In the genomic region with DNA sequence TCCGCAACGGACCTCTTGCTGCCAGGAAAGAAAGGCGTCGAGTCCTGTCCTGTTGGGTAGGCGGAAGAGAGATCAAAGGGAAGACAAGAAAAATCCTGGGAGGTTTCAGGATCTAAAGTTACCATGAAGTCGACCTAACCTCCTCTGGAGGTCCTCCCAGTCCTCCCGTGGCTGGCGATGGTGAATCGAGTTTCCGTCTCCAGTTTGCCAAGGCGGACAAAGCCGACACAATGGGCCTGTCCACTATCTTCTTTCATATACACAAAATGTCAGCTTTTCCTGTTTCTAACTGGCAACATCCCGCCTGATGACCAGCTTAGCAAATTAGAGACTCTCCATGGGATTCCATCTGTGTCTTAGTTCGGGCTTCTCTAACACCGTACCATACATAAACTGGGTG, we compare ENCODE assay signal across 12 cellular contexts. TPM values are rescaled to one million over a fixed set of nuclear protein-coding genes. Genes with fewer than 3 reads are reported as not detected.
DNase-seq lines count a peak whose midpoint lies in the region; ATAC-seq, FAIRE-seq and TF ChIP-seq lines count a peak whose summit lies in the region.
"Not testable (repeated sequence)": the region's sequence is repeated elsewhere in the genome, so short reads cannot be mapped to it uniquely, and the experiment has no call there.
"Had no signal": no experiment of that assay in that cellular context is flagged by ENCODE, and none has a peak within 500 bp of the region (broad histone marks: within the 10 kb centered on the region; RNA-seq: fewer than 3 reads in every experiment).

No MANE protein-coding gene starts in this region.

- CTCF ChIA-PET in HepG2 (lab: Yijun Ruan, JAX; ENCODE audit: low intra/inter-chr PET ratio, low total read pairs) = not testable (repeated sequence)

- not testable (repeated sequence) for BruUV-seq in HepG2 (replicated peaks; lab: Mats Ljungman, UMichigan)

- TF ChIP-seq POLR2A in HepG2 (IDR thresholded peaks at IDR 0.05; ENCODE audit: insufficient read depth in 1 of 2, low read depth in 2 of 2, low read length in 2 of 2) = not testable (repeated sequence)

- not testable (repeated sequence) for H3K14ac ChIP-seq in H9 (ENCODE audit: insufficient read depth, low read length)

- H3K4me3 Mint-ChIP-seq in H9 (peak overlapping the region; percentile 86 to 93), glutamatergic neuron (ENCODE audit: unreplicated experiment) (peak overlapping the region; percentile 67), nephron progenitor cell (peak overlapping the region; percentile 68)

- WGBS in H9 (ENCODE audit: extremely low coverage, insufficient read length, low lambda C conversion rate) = no CpG with 5 or more reads among the region's 15 CpGs
- WGBS in HepG2 (ENCODE audit: low lambda C conversion rate) = 78% methylated on average over 15 of the region's 15 CpGs

- not testable (repeated sequence) for H2BK120ac ChIP-seq in H9 (ENCODE audit: low read depth, low read length, poor library complexity, severe bottlenecking)

- not testable (repeated sequence) for H3K9ac ChIP-seq in BLaER1 treated with 17β-estradiol and CSF1 and Interleukin-3, amounts not matched to agents 10 nM and 100 nM; H9 (ENCODE audit: extremely low read depth, insufficient read length, low read length); HepG2 (ENCODE audit: insufficient read depth, low read depth, low read length)

- not testable (repeated sequence) for H3K36me3 ChIP-seq in BLaER1 treated with 17β-estradiol and CSF1 and Interleukin-3, amounts not matched to agents 10 nM and 100 nM; bronchial epithelial cell (ENCODE audit: control insufficient read depth, insufficient read depth, low read length); HepG2 (replicated peaks in 1 of 2; ENCODE audit: control insufficient read depth in 1 of 2, insufficient read depth in 2 of 2, low read length in 2 of 2)

- H3K23ac ChIP-seq in H9 (ENCODE audit: insufficient read length, low read depth, low read length) = not testable (repeated sequence)

- H3K4me1 ChIP-seq in BLaER1 treated with 17β-estradiol and CSF1 and Interleukin-3, amounts not matched to agents 10 nM and 100 nM = peaks cover 0 to 18% (median 8%) of the 10 kb centered on the region in 10 experiments; a peak in 16 of 20 replicates
- H3K4me1 ChIP-seq in H9 (ENCODE audit: insufficient read depth, low read length) = not testable (repeated sequence)
- peaks cover 22% of the 10 kb centered on the region for H3K4me1 ChIP-seq in HepG2 (ENCODE audit: insufficient read depth, low read length)

- not testable (repeated sequence) for H3K4me3 ChIP-seq in BLaER1 treated with 17β-estradiol and CSF1 and Interleukin-3, amounts not matched to agents 10 nM and 100 nM; bronchial epithelial cell (ENCODE audit: low read depth, low read length); HepG2 (replicated peaks in 1 of 3; ENCODE audit: insufficient read depth in 1 of 3, low read depth in 2 of 3, low read length in 3 of 3)

- not testable (repeated sequence) for H2BK5ac ChIP-seq in H9 (ENCODE audit: insufficient read length, low read length)

- not testable (repeated sequence) for H2AFZ ChIP-seq in H9 (ENCODE audit: low read length); HepG2 (ENCODE audit: low read length)

- H3K4ac ChIP-seq in H9 (ENCODE audit: low read depth, low read length) = not testable (repeated sequence)

- in situ Hi-C loops in HepG2 (cut with HindIII; ENCODE audit: extremely low pct_ligation_motif_present, low pct_unique_long_range_greater_than_20kb) = not testable (repeated sequence)

- peak overlapping the region in 7 of 11 experiments; percentile 41 to 65 (median 57); a peak in 14 of 22 replicates for H3K4me2 ChIP-seq in BLaER1 treated with 17β-estradiol and CSF1 and Interleukin-3, amounts not matched to agents 10 nM and 100 nM
- not testable (repeated sequence) for H3K4me2 ChIP-seq in H9 (ENCODE audit: insufficient read depth, insufficient read length, low read length)
- 0 out of 2 replicates have a peak overlapping the region, but pooled peaks have one; percentile 3 for H3K4me2 ChIP-seq in HepG2 (ENCODE audit: low read depth, low read length)

- not testable (repeated sequence) for H3T11ph ChIP-seq in H9 (ENCODE audit: low read length)

- peaks cover 5 to 20% (median 14%) of the 10 kb centered on the region in 11 experiments for H3K27me3 ChIP-seq in BLaER1 treated with 17β-estradiol and CSF1 and Interleukin-3, amounts not matched to agents 10 nM and 100 nM
- not testable (repeated sequence) for H3K27me3 ChIP-seq in H9 (ENCODE audit: insufficient read depth, low read length); bronchial epithelial cell (ENCODE audit: control insufficient read depth, insufficient read depth, low read length); HepG2 (ENCODE audit: control insufficient read depth in 1 of 2, insufficient read depth in 2 of 2, low read length in 2 of 2)

- not testable (repeated sequence) for H3K27ac Mint-ChIP-seq in H9, nephron progenitor cell
- peak overlapping the region; percentile 48 for H3K27ac Mint-ChIP-seq in glutamatergic neuron (ENCODE audit: unreplicated experiment)

- peak overlapping the region in 2 of 11 experiments; percentile 16 to 60; a peak in 3 of 22 replicates for H3K27ac ChIP-seq in BLaER1 treated with 17β-estradiol and CSF1 and Interleukin-3, amounts not matched to agents 10 nM and 100 nM
- not testable (repeated sequence) for H3K27ac ChIP-seq in H9 (ENCODE audit: insufficient read length, low read depth, low read length); HepG2 (ENCODE audit: extremely low read length, insufficient read depth, low read length)

- H3K4me1 Mint-ChIP-seq in H9 (peaks cover 26 to 27% of the 10 kb centered on the region in 2 experiments), glutamatergic neuron (ENCODE audit: low read depth, unreplicated experiment) (peaks cover 14% of the 10 kb centered on the region), nephron progenitor cell (peaks cover 21% of the 10 kb centered on the region)

- not testable (repeated sequence) for H2BK12ac ChIP-seq in H9 (ENCODE audit: insufficient read length, low read depth, low read length)

- H2BK15ac ChIP-seq in H9 (ENCODE audit: low read depth, low read length) = not testable (repeated sequence)

- not testable (repeated sequence) for H2AK5ac ChIP-seq in H9 (ENCODE audit: insufficient read length, low read length)

- not testable (repeated sequence) for H2BK20ac ChIP-seq in H9 (ENCODE audit: low read depth, low read length, poor library complexity, severe bottlenecking)

- not testable (repeated sequence) for H3K79me1 ChIP-seq in H9 (ENCODE audit: insufficient read depth, low read depth, low read length, poor library complexity, severe bottlenecking)

- not testable (repeated sequence) for TF ChIP-seq EP300 in HepG2 (IDR thresholded peaks at IDR 0.05; ENCODE audit: low read depth in 2 of 2, low read length in 2 of 2); HepG2 (CRISPR knock-in tag; IDR thresholded peaks at IDR 0.05; ENCODE audit: borderline replicate concordance)

- intact Hi-C loops in HepG2 (cut with micrococcal nuclease; ENCODE audit: unreplicated experiment); sciatic nerve (cut with DNase I): not testable (repeated sequence)

- not testable (repeated sequence) for ATAC-seq in HepG2, sciatic nerve

- not testable (repeated sequence) for TF ChIP-seq CTCF in H9 (conservative IDR thresholded peaks at IDR 0.05); bronchial epithelial cell (IDR thresholded peaks at IDR 0.05; ENCODE audit: insufficient read depth, low read length, severe bottlenecking); glutamatergic neuron (IDR thresholded peaks at IDR 0.05; ENCODE audit: partially characterized antibody, unreplicated experiment); HepG2 (CRISPR knock-in tag; IDR thresholded peaks at IDR 0.05); nephron progenitor cell (IDR thresholded peaks at IDR 0.05)

- not testable (repeated sequence) for H3K9me3 Mint-ChIP-seq in H9; glutamatergic neuron (ENCODE audit: unreplicated experiment); nephron progenitor cell

- H3K9me3 ChIP-seq in BLaER1 treated with 17β-estradiol and CSF1 and Interleukin-3, amounts not matched to agents 10 nM and 100 nM (replicated peaks in 1 of 11) = peaks cover 9 to 29% (median 19%) of the 10 kb centered on the region in 11 experiments; a peak in 19 of 22 replicates
- not testable (repeated sequence) for H3K9me3 ChIP-seq in H9 (ENCODE audit: control insufficient read depth, low read depth, low read length); HepG2 (ENCODE audit: low read length)

- FAIRE-seq in bronchial epithelial cell (lab: Jason Lieb, UNC) (peak; percentile 58), HepG2 (lab: Jason Lieb, UNC) (peak; percentile 12)

- POLR2A ChIA-PET in HepG2 (lab: Yijun Ruan, JAX) = not testable (repeated sequence)

- not testable (repeated sequence) for H3K79me2 ChIP-seq in H9 (ENCODE audit: insufficient read depth, low read length); HepG2 (ENCODE audit: insufficient read depth, low read length)

- H3K23me2 ChIP-seq in H9 (ENCODE audit: insufficient read length, low read depth, low read length, poor library complexity, severe bottlenecking) = not testable (repeated sequence)

- not testable (repeated sequence) for TF ChIP-seq RAD21 in HepG2 (CRISPR knock-in tag; IDR thresholded peaks at IDR 0.05)

- H3K18ac ChIP-seq in H9 (ENCODE audit: insufficient read length, low read depth, low read length) = not testable (repeated sequence)

- not testable (repeated sequence) for H3K36me3 Mint-ChIP-seq in H9 (ENCODE audit: insufficient read depth in 1 of 3, low read depth in 3 of 3); glutamatergic neuron (ENCODE audit: unreplicated experiment); nephron progenitor cell (ENCODE audit: low read depth)

- H4K8ac ChIP-seq in H9 (replicated peaks; ENCODE audit: insufficient read length, low read depth, low read length) = not testable (repeated sequence)

- H4K91ac ChIP-seq in H9 (ENCODE audit: insufficient read length, low read depth, low read length) = not testable (repeated sequence)

- H3K56ac ChIP-seq in H9 (ENCODE audit: insufficient read length, low read depth, low read length) = not testable (repeated sequence)

- H4K5ac ChIP-seq in H9 (ENCODE audit: insufficient read length, low read depth, low read length) = not testable (repeated sequence)

- H3K27me3 Mint-ChIP-seq in H9 (ENCODE audit: low read depth) = peaks cover 34% of the 10 kb centered on the region
- H3K27me3 Mint-ChIP-seq in glutamatergic neuron (ENCODE audit: unreplicated experiment) = peaks cover 10% of the 10 kb centered on the region
- peaks cover 35% of the 10 kb centered on the region for H3K27me3 Mint-ChIP-seq in nephron progenitor cell (ENCODE audit: low read depth, poor library complexity)

- not testable (repeated sequence) for DNase-seq in H9; bronchial epithelial cell (ENCODE audit: low read depth); glutamatergic neuron; HepG2 (ENCODE audit: low spot score); nephron progenitor cell
- peak; percentile 54 for DNase-seq in sciatic nerve (ENCODE audit: low spot score)

- not testable (repeated sequence) for H4K20me1 ChIP-seq in BLaER1 treated with 17β-estradiol and CSF1 and Interleukin-3, amounts not matched to agents 10 nM and 100 nM; H9 (ENCODE audit: control insufficient read depth, insufficient read depth, insufficient read length); HepG2 (ENCODE audit: insufficient read depth, low read length)

RNA-seq across cellular contexts. Expression of gene RNU1-1, which starts 22.7 kb away (rescaled TPM):
- total RNA-seq in H9 (2021) = 1,874 and 2,051 TPM in 2 replicates
- total RNA-seq in bronchial epithelial cell = 2,323 and 5,262 TPM in 2 replicates
- total RNA-seq in glutamatergic neuron (ENCODE audit: unreplicated experiment) = 3,598 TPM
- total RNA-seq in HepG2 (2016; rRNA removed; fragmentation: Illumina TruSeq; extraction: Trizol) = 859 and 11,018 TPM in 2 replicates
- total RNA-seq in HepG2 (2016; cell fraction: cytosol; rRNA removed; fragmentation: Illumina TruSeq; extraction: Trizol; ENCODE audit: low read depth) = 16,281 and 17,236 TPM in 2 replicates
- total RNA-seq in HepG2 (2016; cell fraction: insoluble cytoplasmic fraction; rRNA removed; fragmentation: Illumina TruSeq; extraction: Trizol) = 1,309 and 10,613 TPM in 2 replicates
- total RNA-seq in HepG2 (2016; cell fraction: membrane; rRNA removed; fragmentation: Illumina TruSeq; extraction: Trizol) = 2,848 and 3,475 TPM in 2 replicates
- 52,466 and 64,417 TPM in 2 replicates for total RNA-seq in HepG2 (2016; cell fraction: nucleus; rRNA removed; fragmentation: Illumina TruSeq; extraction: Trizol)
- under 0.01 TPM in 2 replicates for polyA plus RNA-seq in HepG2 (2011; rRNA removed)
- polyA plus RNA-seq in HepG2 (2011; cell fraction: cytosol; rRNA removed) = under 0.01 TPM in 2 replicates
- under 0.01 TPM in 2 replicates for polyA plus RNA-seq in HepG2 (2011; cell fraction: nucleus; rRNA removed)
- polyA plus RNA-seq in HepG2 (2012) = 59.2 and 78.2 TPM in 2 replicates
- polyA plus RNA-seq in HepG2 (2016; cell fraction: cytosol; fragmentation: Illumina TruSeq; extraction: Trizol; ENCODE audit: low read depth) = 27.3 and 44.4 TPM in 2 replicates
- not detected in 2 replicates for polyA plus RNA-seq in HepG2 (2016; cell fraction: insoluble cytoplasmic fraction; fragmentation: Illumina TruSeq; extraction: Trizol; ENCODE audit: low read depth)
- polyA plus RNA-seq in HepG2 (2016; cell fraction: membrane; fragmentation: Illumina TruSeq; extraction: Trizol; ENCODE audit: low read depth) = not detected in 2 replicates
- polyA plus RNA-seq in HepG2 (2016; cell fraction: nucleus; fragmentation: Illumina TruSeq; extraction: Trizol; ENCODE audit: insufficient read depth, low read depth) = 32.8 TPM in 1 of 2 replicates, not detected in the other
- 12,820 and 15,604 TPM in 2 replicates for polyA minus RNA-seq in HepG2 (2011; rRNA and poly(A)+ RNA removed; ENCODE audit: low replicate concordance)
- polyA minus RNA-seq in HepG2 (2011; cell fraction: cytosol; rRNA and poly(A)+ RNA removed) = 90,102 and 105,040 TPM in 2 replicates
- 42,574 and 58,030 TPM in 2 replicates for polyA minus RNA-seq in HepG2 (2011; cell fraction: nucleus; rRNA and poly(A)+ RNA removed)
- total RNA-seq in sciatic nerve = 13,769 TPM
- total RNA-seq: G401 had no signal
- polyA plus RNA-seq: AG04450; CD14-positive monocyte; CD4-positive, alpha-beta memory T cell; CD8-positive, alpha-beta memory T cell had no signal
